ENCODE assay signal across 16 cellular contexts in the genomic region with DNA sequence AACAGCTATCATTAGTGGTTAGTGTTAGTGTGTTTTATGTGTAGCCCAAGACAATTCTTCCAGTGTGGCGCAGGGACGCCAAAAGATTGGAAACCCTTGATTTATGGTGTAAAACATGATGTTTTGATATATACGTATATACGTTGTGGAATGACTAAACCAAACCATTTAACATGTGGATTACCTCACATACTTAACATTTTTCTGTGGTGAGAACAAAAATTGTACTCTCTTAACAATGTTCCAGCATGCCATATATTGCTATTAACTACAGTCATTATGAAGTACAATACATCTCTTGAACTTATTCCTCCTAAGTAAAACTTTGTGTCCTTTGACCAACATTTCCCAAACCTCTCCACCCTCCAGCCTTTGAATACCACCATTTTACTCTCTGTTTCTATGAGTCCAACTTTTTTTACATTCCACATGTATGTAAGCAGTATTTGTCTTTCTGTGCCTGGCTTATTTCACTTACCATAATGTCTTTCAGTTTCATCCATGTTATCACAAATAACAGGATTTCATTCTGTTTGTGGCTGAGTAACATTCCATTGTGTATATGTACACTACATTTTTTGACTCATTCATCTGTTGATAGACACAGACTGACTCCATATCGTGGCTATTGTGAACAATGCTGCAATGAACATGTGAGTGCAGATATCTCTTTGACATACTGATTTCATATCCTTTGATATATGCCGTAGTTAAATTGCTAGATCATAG. TPM values are rescaled to one million over a fixed set of nuclear protein-coding genes. Genes with fewer than 3 reads are reported as not detected.
A peak's percentile ranks its signal among the peaks of the same experiment; 100 is the strongest.
DNase-seq lines count a peak whose midpoint lies in the region; ATAC-seq and TF ChIP-seq lines count a peak whose summit lies in the region.
"Had no signal": no experiment of that assay in that cellular context is flagged by ENCODE, and none has a peak within 500 bp of the region (broad histone marks: within the 10 kb centered on the region; RNA-seq: fewer than 3 reads in every experiment).

No MANE protein-coding gene starts in this region.

- peak in 1 of 2 experiments; percentile 9; a peak in 1 of 4 replicates for TF ChIP-seq EP300 in SK-N-SH (IDR thresholded peaks at IDR 0.05; ENCODE audit: borderline replicate concordance in 1 of 2, low read depth in 1 of 2, low read length in 1 of 2)

- POLR2A ChIA-PET in SK-N-SH (lab: Yijun Ruan, JAX) = no interaction called here
- POLR2A ChIA-PET in activated CD4-positive, alpha-beta memory T cell treated with anti-CD3 and anti-CD28 coated beads, Interleukin-2, amount 10 ng/mL, durations not matched to agents 7 days and 5 days (lab: Charles Lee) = no interaction called here

- no peaks in the 10 kb centered on the region for H3K27me3 ChIP-seq in SK-N-SH (ENCODE audit: insufficient read depth)
- H3K27me3 ChIP-seq in gastrocnemius medialis = no peaks in the 10 kb centered on the region
- H3K27me3 ChIP-seq: vagina had no signal

- no peak for TF ChIP-seq CTCF in SK-N-SH (IDR thresholded peaks at IDR 0.05)
- TF ChIP-seq CTCF in retinal pigment epithelial cell (conservative IDR thresholded peaks at IDR 0.05; ENCODE audit: low read depth, low read length) = no peak
- no peak for TF ChIP-seq CTCF in gastrocnemius medialis (IDR thresholded peaks at IDR 0.05 in 4 of 5, conservative IDR thresholded peaks at IDR 0.05 in 1 of 5)

- peaks cover 8% of the 10 kb centered on the region for H3K9me3 Mint-ChIP-seq in activated CD4-positive, alpha-beta memory T cell treated with anti-CD3 and anti-CD28 coated beads, Interleukin-2, amount 10 ng/mL, durations not matched to agents 7 days and 5 days

- H2AFZ ChIP-seq in SK-N-SH (ENCODE audit: low read depth) = peak overlapping the region; percentile 63

- H3K4me1 ChIP-seq in SK-N-SH (ENCODE audit: control insufficient read depth in 1 of 2, insufficient read depth in 2 of 2, low read depth in 1 of 2, low read length in 1 of 2) (peaks cover 0 to 10% of the 10 kb centered on the region in 2 experiments; a peak in 1 of 4 replicates), gastrocnemius medialis (no peaks in the 10 kb centered on the region)
- H3K4me1 ChIP-seq: vagina had no signal

- intact Hi-C loops in gastrocnemius medialis (cut with DNase I; ENCODE audit: low total_unique reads) = no loop called here

- no peak overlapping the region for H3K4me3 Mint-ChIP-seq in activated CD4-positive, alpha-beta memory T cell treated with anti-CD3 and anti-CD28 coated beads, Interleukin-2, amount 10 ng/mL, durations not matched to agents 7 days and 5 days
- H3K4me3 Mint-ChIP-seq: activated T-cell treated with anti-CD3 and anti-CD28 coated beads, Interleukin-2, amount 50 U/mL, for 72 hours; stimulated activated memory B cell treated with anti-CD40 and anti-IgM and Interleukin-4, amounts not matched to agents 10 μg/mL and 1 μg/mL and 100 μg/mL, for 72 hours had no signal

- no peaks in the 10 kb centered on the region for H3K36me3 Mint-ChIP-seq in activated CD4-positive, alpha-beta memory T cell treated with anti-CD3 and anti-CD28 coated beads, Interleukin-2, amount 10 ng/mL, durations not matched to agents 7 days and 5 days (ENCODE audit: low read depth)
- H3K36me3 Mint-ChIP-seq: stimulated activated memory B cell treated with anti-CD40 and anti-IgM and Interleukin-4, amounts not matched to agents 10 μg/mL and 1 μg/mL and 100 μg/mL, for 72 hours had no signal

- no peaks in the 10 kb centered on the region for H3K4me1 Mint-ChIP-seq in activated CD4-positive, alpha-beta memory T cell treated with anti-CD3 and anti-CD28 coated beads, Interleukin-2, amount 10 ng/mL, durations not matched to agents 7 days and 5 days
- H3K4me1 Mint-ChIP-seq: stimulated activated memory B cell treated with anti-CD40 and anti-IgM and Interleukin-4, amounts not matched to agents 10 μg/mL and 1 μg/mL and 100 μg/mL, for 72 hours had no signal

- H3K9ac ChIP-seq in SK-N-SH = no peak overlapping the region

- peaks cover 12% of the 10 kb centered on the region for H3F3A ChIP-seq in SK-N-SH (replicated peaks; ENCODE audit: insufficient read depth)

- H3K9me3 ChIP-seq in SK-N-SH (no peaks in the 10 kb centered on the region), gastrocnemius medialis (no peaks in the 10 kb centered on the region)
- H3K9me3 ChIP-seq: vagina had no signal

- no peaks in the 10 kb centered on the region for H3K9me2 ChIP-seq in SK-N-SH

- CTCF ChIA-PET in SK-N-SH (lab: Yijun Ruan, JAX) = no interaction called here
- CTCF ChIA-PET in activated CD4-positive, alpha-beta memory T cell treated with anti-CD3 and anti-CD28 coated beads, Interleukin-2, amount 10 ng/mL, durations not matched to agents 7 days and 5 days (lab: Charles Lee) = no interaction called here

- no peak overlapping the region for H3K4me2 ChIP-seq in SK-N-SH

- H4K20me1 ChIP-seq in SK-N-SH (ENCODE audit: insufficient read depth) = no peaks in the 10 kb centered on the region

- H3K27ac ChIP-seq in SK-N-SH (ENCODE audit: low read depth in 2 of 2, low read length in 1 of 2) (peak overlapping the region in 1 of 2 experiments; percentile 46; a peak in 2 of 4 replicates), gastrocnemius medialis (no peak overlapping the region)
- H3K27ac ChIP-seq: C4-2B, vagina had no signal

- WGBS in SK-N-SH (ENCODE audit: low lambda C conversion rate) = 57% methylated on average over 6 of the region's 6 CpGs

- H3K36me3 ChIP-seq in SK-N-SH (replicated peaks in 1 of 2; ENCODE audit: control insufficient read depth in 1 of 2, insufficient read depth in 2 of 2, low read length in 1 of 2) (no peaks in the 10 kb centered on the region), gastrocnemius medialis (no peaks in the 10 kb centered on the region)
- H3K36me3 ChIP-seq: vagina had no signal

- no peaks in the 10 kb centered on the region for H3K27me3 Mint-ChIP-seq in activated CD4-positive, alpha-beta memory T cell treated with anti-CD3 and anti-CD28 coated beads, Interleukin-2, amount 10 ng/mL, durations not matched to agents 7 days and 5 days
- H3K27me3 Mint-ChIP-seq: stimulated activated memory B cell treated with anti-CD40 and anti-IgM and Interleukin-4, amounts not matched to agents 10 μg/mL and 1 μg/mL and 100 μg/mL, for 72 hours had no signal

- in situ Hi-C loops in gastrocnemius medialis (cut with MboI; ENCODE audit: low sequenced_read_pairs in 4 of 4) = no loop called here
- in situ Hi-C loops in ACHN (cut with HindIII; ENCODE audit: low pct_ligation_motif_present, low pct_unique_long_range_greater_than_20kb, low sequenced_read_pairs) = no loop called here

- DNase-seq in H4 (ENCODE audit: low spot score) (peak; percentile 76), SK-N-SH (no peak), fibroblast of peridontal ligament (ENCODE audit: extremely low read depth) (peak; percentile 67), retinal pigment epithelial cell (ENCODE audit: low read depth) (peak; percentile 63), gastrocnemius medialis (no peak), ACHN (no peak)
- DNase-seq in activated CD4-positive, alpha-beta memory T cell treated with anti-CD3 and anti-CD28 coated beads, Interleukin-2, amount 10 ng/mL, durations not matched to agents 7 days and 5 days = no peak
- DNase-seq: activated T-cell treated with anti-CD3 and anti-CD28 coated beads, Interleukin-2, amount 50 U/mL, for 72 hours; DND-41; NCI-H1436 treated with DMSO at 0.1 percent for 48 hours; NCI-H526; stimulated activated CD4-positive, alpha-beta T cell treated with anti-CD3 and anti-CD28 coated beads, Interleukin-4, amount 100 ng/mL, for 4 hours had no signal

- TF ChIP-seq RAD21 in SK-N-SH (IDR thresholded peaks at IDR 0.05; ENCODE audit: low read length) = no peak

- no peaks in the 10 kb centered on the region for H3K79me2 ChIP-seq in SK-N-SH (ENCODE audit: insufficient read depth)

- H3K4me3 ChIP-seq in SK-N-SH (ENCODE audit: low read depth in 2 of 2, low read length in 1 of 2) = no peak overlapping the region
- no peak overlapping the region for H3K4me3 ChIP-seq in retinal pigment epithelial cell (ENCODE audit: low read length)
- H3K4me3 ChIP-seq in gastrocnemius medialis = no peak overlapping the region
- H3K4me3 ChIP-seq: vagina had no signal

- ATAC-seq in gastrocnemius medialis = no peak
- ATAC-seq in HG03354 (IDR thresholded peaks at IDR 0.05; ENCODE audit: poor library complexity, severe bottlenecking, unreplicated experiment) = no peak
- ATAC-seq: activated T-cell treated with anti-CD3 and anti-CD28 coated beads, Interleukin-2, amount 50 U/mL, for 72 hours; stimulated activated memory B cell treated with anti-CD40 and anti-IgM and Interleukin-4, amounts not matched to agents 10 μg/mL and 1 μg/mL and 100 μg/mL, for 72 hours had no signal

- H3K27ac Mint-ChIP-seq in activated CD4-positive, alpha-beta memory T cell treated with anti-CD3 and anti-CD28 coated beads, Interleukin-2, amount 10 ng/mL, durations not matched to agents 7 days and 5 days = no peak overlapping the region
- H3K27ac Mint-ChIP-seq: activated T-cell treated with anti-CD3 and anti-CD28 coated beads, Interleukin-2, amount 50 U/mL, for 72 hours; stimulated activated memory B cell treated with anti-CD40 and anti-IgM and Interleukin-4, amounts not matched to agents 10 μg/mL and 1 μg/mL and 100 μg/mL, for 72 hours had no signal

- TF ChIP-seq POLR2A in gastrocnemius medialis (IDR thresholded peaks at IDR 0.05) = no peak

TF ChIP-seq in SK-N-SH, 30 proteins besides CTCF, POLR2A, EP300 and RAD21 (continues in another document):
- TF ChIP-seq SIN3A (IDR thresholded peaks at IDR 0.05; ENCODE audit: borderline replicate concordance, low read depth, low read length) = no peak
- TF ChIP-seq, protein P1, sequence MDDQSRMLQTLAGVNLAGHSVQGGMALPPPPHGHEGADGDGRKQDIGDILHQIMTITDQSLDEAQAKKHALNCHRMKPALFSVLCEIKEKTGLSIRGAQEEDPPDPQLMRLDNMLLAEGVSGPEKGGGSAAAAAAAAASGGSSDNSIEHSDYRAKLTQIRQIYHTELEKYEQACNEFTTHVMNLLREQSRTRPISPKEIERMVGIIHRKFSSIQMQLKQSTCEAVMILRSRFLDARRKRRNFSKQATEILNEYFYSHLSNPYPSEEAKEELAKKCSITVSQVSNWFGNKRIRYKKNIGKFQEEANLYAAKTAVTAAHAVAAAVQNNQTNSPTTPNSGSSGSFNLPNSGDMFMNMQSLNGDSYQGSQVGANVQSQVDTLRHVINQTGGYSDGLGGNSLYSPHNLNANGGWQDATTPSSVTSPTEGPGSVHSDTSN (IDR thresholded peaks at IDR 0.05) = peak; percentile 76

RNA-seq across cellular contexts. Expression of a gene that starts 42.2 kb away (rescaled TPM):
- 1.1 and 1.8 TPM in 2 replicates for total RNA-seq in H4 (2014; rRNA removed; shearing (Covaris generic))
- polyA plus RNA-seq in SK-N-SH (2012; rRNA removed) = 1.1 and 1.2 TPM in 2 replicates
- 1.5 TPM in 2 replicates for polyA plus RNA-seq in SK-N-SH (2012; cell fraction: cytosol; rRNA removed)
- 1.7 and 3.3 TPM in 2 replicates for polyA plus RNA-seq in SK-N-SH (2012; cell fraction: nucleus; rRNA removed)
- under 1 TPM; 0.08 to 0.13 TPM for total RNA-seq in activated CD4-positive, alpha-beta memory T cell treated with anti-CD3 and anti-CD28 coated beads, Interleukin-2, amount 10 ng/mL, durations not matched to agents 7 days and 5 days
- 1 to 10 TPM in 2 of 4 donors, under 1 TPM in 2; 0.90 to 2.4 (median 0.99) TPM for total RNA-seq in gastrocnemius medialis

Comparison
In these comparisons a context has a peak if more than half of its experiments do, and no peak if none do; other contexts are left out.
1. DNase-seq: peak in H4 (single experiment), fibroblast of peridontal ligament (single experiment) and retinal pigment epithelial cell (single experiment); none in SK-N-SH (single experiment), activated CD4-positive, alpha-beta memory T cell treated with anti-CD3 and anti-CD28 coated beads, Interleukin-2, amount 10 ng/mL, durations not matched to agents 7 days and 5 days (single experiment), gastrocnemius medialis (0 of 2) and ACHN (single experiment).